In genomic region chr14:69041783-69042182, GRCh38 we compare ENCODE assay signal across 25 cellular contexts.
"Had no signal": no experiment of that assay in that cellular context is flagged by ENCODE, and none has a peak within 500 bp of the region (broad histone marks: within the 10 kb centered on the region; RNA-seq: fewer than 3 reads in every experiment).

No MANE protein-coding gene starts in this region.

- H3K27ac ChIP-seq: foreskin keratinocyte, VCaP had no signal

- H3K36me3 ChIP-seq: right lobe of liver, suprapubic skin had no signal

- H3K4me3 ChIP-seq: right lobe of liver, skin epidermis, suprapubic skin had no signal

- H3K27me3 ChIP-seq: foreskin keratinocyte, right lobe of liver, suprapubic skin had no signal

- H3K9me3 ChIP-seq: right lobe of liver, suprapubic skin had no signal

- ATAC-seq: activated CD4-positive, CD25-positive, alpha-beta regulatory T cell treated with anti-CD3 and anti-CD28 coated beads, Interleukin-2, amount 50 U/mL, for 24 hours; activated CD8-positive, alpha-beta memory T cell treated with anti-CD3 and anti-CD28 coated beads, Interleukin-2, amount 10 ng/mL, durations not matched to agents 7 days and 5 days; activated CD8-positive, alpha-beta T cell treated with anti-CD3 and anti-CD28 coated beads for 36 hours; foreskin keratinocyte; left ventricle myocardium superior; natural killer cell; right lobe of liver; SK-N-SH treated with all-trans-retinoic acid at 6 μM for 48 hours; stimulated activated naive CD8-positive, alpha-beta T cell treated with anti-CD3 and anti-CD28 coated beads, Interleukin-15, amount 100 ng/mL, for 72 hours had no signal

- DNase-seq: activated CD4-positive, alpha-beta T cell treated with anti-CD3 and anti-CD28 coated beads, Interleukin-2, amount 10 ng/mL, durations not matched to agents 24 days and 14 days; activated CD8-positive, alpha-beta memory T cell treated with anti-CD3 and anti-CD28 coated beads, Interleukin-2, amount 10 ng/mL, durations not matched to agents 7 days and 5 days; activated CD8-positive, alpha-beta T cell treated with anti-CD3 and anti-CD28 coated beads for 36 hours; activated effector memory CD4-positive, alpha-beta T cell treated with anti-CD3 and anti-CD28 coated beads, Interleukin-2, amount 50 U/mL, for 16 hours; activated naive CD4-positive, alpha-beta T cell treated with anti-CD3 and anti-CD28 coated beads, Interleukin-2, amount 10 ng/mL, durations not matched to agents 7 days and 5 days; activated T-cell treated with anti-CD3 and anti-CD28 coated beads for 4 hours; central memory CD4-positive, alpha-beta T cell; erythroblast; foreskin keratinocyte; glutamatergic neuron; hippocampal formation; left ventricle myocardium superior; mammary epithelial cell; midbrain; natural killer cell; nucleus accumbens; right lobe of liver; stimulated activated CD4-positive, alpha-beta T cell treated with anti-CD3 and anti-CD28 coated beads, Interleukin-1b, Interleukin-23, amount 100 ng/mL, for 48 hours; stimulated activated naive CD8-positive, alpha-beta T cell treated with anti-CD3 and anti-CD28 coated beads, Interleukin-15, amount 100 ng/mL, for 72 hours; trophoblast cell had no signal
